Comparison of ENCODE assay signal across 20 cellular contexts in genomic region chrX:1659664-1660461, GRCh38. TPM values are rescaled to one million over a fixed set of nuclear protein-coding genes. Genes with fewer than 3 reads are reported as not detected.
A peak's percentile ranks its signal among the peaks of the same experiment; 100 is the strongest.
DNase-seq lines count a peak whose midpoint lies in the region; ATAC-seq and TF ChIP-seq lines count a peak whose summit lies in the region.
"Had no signal": no experiment of that assay in that cellular context is flagged by ENCODE, and none has a peak within 500 bp of the region (broad histone marks: within the 10 kb centered on the region; RNA-seq: fewer than 3 reads in every experiment).

No MANE protein-coding gene starts in this region.

- POLR2A ChIA-PET in CD4-positive, alpha-beta memory T cell (lab: Charles Lee; ENCODE audit: partially characterized antibody): no interaction called here
- POLR2A ChIA-PET in activated CD8-positive, alpha-beta T cell treated with anti-CD3 and anti-CD28 coated beads, Interleukin-2, amount 10 ng/mL, durations not matched to agents 7 days and 5 days (lab: Charles Lee): no interaction called here

- CTCF ChIA-PET in CD4-positive, alpha-beta memory T cell (lab: Charles Lee; ENCODE audit: partially characterized antibody): no interaction called here
- CTCF ChIA-PET in activated CD8-positive, alpha-beta T cell treated with anti-CD3 and anti-CD28 coated beads, Interleukin-2, amount 10 ng/mL, durations not matched to agents 7 days and 5 days (lab: Charles Lee): no interaction called here

- H3K27me3 Mint-ChIP-seq in CD4-positive, alpha-beta memory T cell: no peaks in the 10 kb centered on the region
- H3K27me3 Mint-ChIP-seq in activated CD8-positive, alpha-beta T cell treated with anti-CD3 and anti-CD28 coated beads, Interleukin-2, amount 10 ng/mL, durations not matched to agents 7 days and 5 days (ENCODE audit: low read depth): no peaks in the 10 kb centered on the region
- H3K27me3 Mint-ChIP-seq: activated B cell treated with CpG ODN at 0.5 μM for 24 hours; activated T-cell treated with anti-CD3 and anti-CD28 coated beads, Interleukin-2, amount 50 U/mL, for 24 hours had no signal

- no peak for DNase-seq in CD4-positive, alpha-beta memory T cell
- no peak for DNase-seq in GM12864 (ENCODE audit: low read depth)
- DNase-seq in activated CD8-positive, alpha-beta T cell treated with anti-CD3 and anti-CD28 coated beads, Interleukin-2, amount 10 ng/mL, durations not matched to agents 7 days and 5 days: no peak
- peak; percentile 84 for DNase-seq in mesenteric fat pad (ENCODE audit: low spot score)
- no peak for DNase-seq in kidney tubule cell (ENCODE audit: low spot score)
- no peak for DNase-seq in HUDEP-2 (lab: John Stamatoyannopoulos, UW; ENCODE audit: unreplicated experiment in 76 of 76)
- DNase-seq: activated B cell treated with CpG ODN at 0.5 μM for 24 hours; activated T-cell treated with anti-CD3 and anti-CD28 coated beads, Interleukin-2, amount 50 U/mL, for 24 hours; DND-41; esophagus squamous epithelium; H7; NCI-H187 treated with DMSO at 0.1 percent for 48 hours; NCI-H510A treated with DMSO at 0.1 percent for 48 hours; PC-9; SK-N-SH had no signal

- H3K4me3 Mint-ChIP-seq in CD4-positive, alpha-beta memory T cell: peak overlapping the region; percentile 74 to 98 (median 94)
- H3K4me3 Mint-ChIP-seq in activated CD8-positive, alpha-beta T cell treated with anti-CD3 and anti-CD28 coated beads, Interleukin-2, amount 10 ng/mL, durations not matched to agents 7 days and 5 days: peak overlapping the region; percentile 95
- H3K4me3 Mint-ChIP-seq: activated B cell treated with CpG ODN at 0.5 μM for 24 hours had no signal

- H3K27ac ChIP-seq in CD4-positive, alpha-beta memory T cell (ENCODE audit: low read depth, low read length): peak overlapping the region; percentile 1
- H3K27ac ChIP-seq: BLaER1, esophagus squamous epithelium, PC-9, right atrium auricular region had no signal

- H3K9me3 Mint-ChIP-seq in CD4-positive, alpha-beta memory T cell: peaks cover 0 to 3% (median 0%) of the 10 kb centered on the region in 8 donors
- H3K9me3 Mint-ChIP-seq in activated CD8-positive, alpha-beta T cell treated with anti-CD3 and anti-CD28 coated beads, Interleukin-2, amount 10 ng/mL, durations not matched to agents 7 days and 5 days (ENCODE audit: insufficient read depth): no peaks in the 10 kb centered on the region
- H3K9me3 Mint-ChIP-seq: activated B cell treated with CpG ODN at 0.5 μM for 24 hours; activated T-cell treated with anti-CD3 and anti-CD28 coated beads, Interleukin-2, amount 50 U/mL, for 24 hours had no signal

- H3K36me3 Mint-ChIP-seq in CD4-positive, alpha-beta memory T cell: peaks cover 11 to 27% of the 10 kb centered on the region in 2 donors
- H3K36me3 Mint-ChIP-seq in activated CD8-positive, alpha-beta T cell treated with anti-CD3 and anti-CD28 coated beads, Interleukin-2, amount 10 ng/mL, durations not matched to agents 7 days and 5 days (ENCODE audit: low read depth): peaks cover 45% of the 10 kb centered on the region

- no peak for ATAC-seq in activated CD8-positive, alpha-beta T cell treated with anti-CD3 and anti-CD28 coated beads, Interleukin-2, amount 10 ng/mL, durations not matched to agents 7 days and 5 days
- ATAC-seq in GM18870 (IDR thresholded peaks at IDR 0.05; ENCODE audit: unreplicated experiment): no peak

- peaks cover 33 to 65% (median 49%) of the 10 kb centered on the region in 4 donors for H3K4me1 Mint-ChIP-seq in CD4-positive, alpha-beta memory T cell
- H3K4me1 Mint-ChIP-seq in activated CD8-positive, alpha-beta T cell treated with anti-CD3 and anti-CD28 coated beads, Interleukin-2, amount 10 ng/mL, durations not matched to agents 7 days and 5 days (ENCODE audit: low read depth): peaks cover 54% of the 10 kb centered on the region

- H3K4me3 ChIP-seq in CD4-positive, alpha-beta memory T cell (ENCODE audit: low read length in 2 of 2): peak overlapping the region in 1 of 2 donors; percentile 26
- peak overlapping the region; percentile 49; the same call in 1 of the 2 replicates for H3K4me3 ChIP-seq in GM12864 (ENCODE audit: low read depth, low read length)
- H3K4me3 ChIP-seq: BLaER1, esophagus squamous epithelium, PC-9, right atrium auricular region had no signal

- H3K4me1 ChIP-seq in CD4-positive, alpha-beta memory T cell (ENCODE audit: insufficient read depth, low read length): peaks cover 58% of the 10 kb centered on the region

- H3K9me3 ChIP-seq in CD4-positive, alpha-beta memory T cell (ENCODE audit: control insufficient read depth in 1 of 2, low read length in 2 of 2): no peaks in the 10 kb centered on the region
- H3K9me3 ChIP-seq: BLaER1, esophagus squamous epithelium, right atrium auricular region, SK-N-SH had no signal

- H3K27me3 ChIP-seq in CD4-positive, alpha-beta memory T cell (ENCODE audit: insufficient read depth, low read length): no peaks in the 10 kb centered on the region
- H3K27me3 ChIP-seq: BLaER1, esophagus squamous epithelium, right atrium auricular region had no signal

- H3K27ac Mint-ChIP-seq in CD4-positive, alpha-beta memory T cell: peak overlapping the region; percentile 6 to 96 (median 83)
- peak overlapping the region; percentile 53 for H3K27ac Mint-ChIP-seq in activated CD8-positive, alpha-beta T cell treated with anti-CD3 and anti-CD28 coated beads, Interleukin-2, amount 10 ng/mL, durations not matched to agents 7 days and 5 days
- H3K27ac Mint-ChIP-seq: activated B cell treated with CpG ODN at 0.5 μM for 24 hours had no signal

- H3K36me3 ChIP-seq in CD4-positive, alpha-beta memory T cell (ENCODE audit: insufficient read depth, low read length): peaks cover 8% of the 10 kb centered on the region
- H3K36me3 ChIP-seq: BLaER1, esophagus squamous epithelium, right atrium auricular region had no signal

- intact Hi-C loops in CD4-positive, alpha-beta memory T cell (cut with micrococcal nuclease): loop anchor here (5.0 to 10.0 kb wide), 4 partner anchors 68 to 1275 kb away; partner anchors contain the start of genes AKAP17A, CD99 and PPP2R3B

- TF ChIP-seq CTCF in GM12864 (IDR thresholded peaks at IDR 0.05; ENCODE audit: low read depth, low read length, missing control alignments): no peak

RNA-seq across cellular contexts. Expression of gene ASMT, which starts 45.0 kb away (rescaled TPM):
- total RNA-seq in CD4-positive, alpha-beta memory T cell: not detected
- 1 to 10 TPM in 1 of 2 donors, under 1 TPM in 1; 0.35 to 1.0 TPM for polyA plus RNA-seq in CD4-positive, alpha-beta memory T cell
- under 1 TPM in 1 of 2 experiments, not detected in 1; 0.29 TPM for total RNA-seq in activated CD8-positive, alpha-beta T cell treated with anti-CD3 and anti-CD28 coated beads, Interleukin-2, amount 10 ng/mL, durations not matched to agents 7 days and 5 days
- not detected for total RNA-seq in mesenteric fat pad
- total RNA-seq: dermis microvascular lymphatic vessel endothelial cell, esophagus squamous epithelium, MCF 10A, PC-9, right atrium auricular region had no signal
